Comparison of ENCODE assay signal across 8 cellular contexts in the genomic region with DNA sequence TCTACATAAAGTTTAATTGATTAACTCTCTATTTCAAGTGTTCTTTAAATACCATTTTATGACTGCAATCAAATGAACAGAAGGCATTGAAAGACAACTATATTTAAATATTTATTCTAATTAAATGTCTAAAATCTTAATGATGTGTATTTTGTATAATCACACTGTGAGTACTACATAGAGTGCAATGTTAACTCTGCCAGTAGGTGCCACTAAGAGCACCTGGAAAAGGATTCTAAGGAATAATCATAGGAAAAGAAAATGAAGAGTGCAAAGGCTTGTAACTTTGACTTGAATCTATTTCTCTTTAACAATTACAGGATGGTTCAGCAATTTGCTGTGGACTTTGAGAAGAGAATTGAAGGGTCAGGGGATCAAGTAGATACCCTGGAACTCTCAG.
DNase-seq lines count a peak whose midpoint lies in the region; ATAC-seq, FAIRE-seq and TF ChIP-seq lines count a peak whose summit lies in the region.

No MANE protein-coding gene starts in this region.

- H3K9me3 ChIP-seq in Caco-2 (no peaks in the 10 kb centered on the region), pancreas (no peaks in the 10 kb centered on the region)

- H3K4me3 ChIP-seq in Caco-2 (ENCODE audit: low read depth, low read length) = no peak overlapping the region
- no peak overlapping the region for H3K4me3 ChIP-seq in dorsolateral prefrontal cortex
- no peak overlapping the region for H3K4me3 ChIP-seq in pancreas

- no peaks in the 10 kb centered on the region for H3K9me3 Mint-ChIP-seq in Caco-2 (ENCODE audit: unreplicated experiment)

- intact Hi-C loops in Caco-2 (cut with micrococcal nuclease; ENCODE audit: unreplicated experiment) = loop anchor here (1.0 kb wide), 2 partner anchors 358 to 388 kb away; no protein-coding TSS in a partner anchor
- intact Hi-C loops in dorsolateral prefrontal cortex (cut with DNase I) = no loop called here
- intact Hi-C loops in pancreas (cut with DNase I) = no loop called here

- H3K27ac Mint-ChIP-seq in Caco-2 (ENCODE audit: unreplicated experiment) = no peak overlapping the region

- CTCF ChIA-PET in Caco-2 (lab: Charles Lee) = no interaction called here

- no peaks in the 10 kb centered on the region for H3K4me1 Mint-ChIP-seq in Caco-2 (ENCODE audit: low read depth, unreplicated experiment)

- ATAC-seq in pancreas = peak in 3 of 4 donors; percentile 49 to 62 (median 59)
- no peak for ATAC-seq in HG02885 (IDR thresholded peaks at IDR 0.05; ENCODE audit: poor library complexity, unreplicated experiment)

- POLR2A ChIA-PET in Caco-2 (lab: Charles Lee) = no interaction called here

- no peak for DNase-seq in Caco-2
- peak; percentile 59 for DNase-seq in NCI-H526 treated with DMSO at 0.1 percent for 48 hours (lab: John Stamatoyannopoulos, UW)
- DNase-seq in dorsolateral prefrontal cortex = no peak
- no peak for DNase-seq in pancreas
- no peak for DNase-seq in NCI-H146 treated with DMSO at 0.1 percent for 48 hours (lab: John Stamatoyannopoulos, UW; ENCODE audit: unreplicated experiment)
- DNase-seq in NCI-H748 treated with DMSO at 0.1 percent for 48 hours (lab: John Stamatoyannopoulos, UW) = no peak
- no peak for DNase-seq in GOT3 (lab: John Stamatoyannopoulos, UW)

- no peak overlapping the region for H3K4me3 Mint-ChIP-seq in Caco-2 (ENCODE audit: unreplicated experiment)

- peaks cover 6% of the 10 kb centered on the region for H3K27me3 Mint-ChIP-seq in Caco-2 (ENCODE audit: insufficient read depth, unreplicated experiment)

- FAIRE-seq in pancreas (lab: Jason Lieb, UNC) = peak; percentile 64

- TF ChIP-seq CTCF in Caco-2 (IDR thresholded peaks at IDR 0.05; ENCODE audit: insufficient read depth in 1 of 2, low read depth in 1 of 2, low read length in 1 of 2, severe bottlenecking in 1 of 2, unreplicated experiment in 1 of 2) (peak; percentile 37 to 46), dorsolateral prefrontal cortex (IDR thresholded peaks at IDR 0.05 in 54 of 56, conservative IDR thresholded peaks at IDR 0.05 in 2 of 56; ENCODE audit: low read depth in 1 of 56, partially characterized antibody in 56 of 56) (peak in 30 of 56 donors; percentile 10 to 47 (median 30)), pancreas (IDR thresholded peaks at IDR 0.05) (peak in 2 of 4 donors; percentile 14 to 22)

- peak overlapping the region in 2 of 59 donors; percentile 57 to 59 for H3K27ac ChIP-seq in dorsolateral prefrontal cortex
- H3K27ac ChIP-seq in pancreas = no peak overlapping the region

- no TSS peak for BruUV-seq in Caco-2 (replicated peaks; lab: Mats Ljungman, UMichigan)

- H3K36me3 ChIP-seq in Caco-2 (ENCODE audit: control insufficient read depth, insufficient read depth, low read length) = no peaks in the 10 kb centered on the region
- no peaks in the 10 kb centered on the region for H3K36me3 ChIP-seq in pancreas

- H3K36me3 Mint-ChIP-seq in Caco-2 (ENCODE audit: insufficient read depth, unreplicated experiment) = no peaks in the 10 kb centered on the region

- 0 out of 2 replicates have a peak, but pooled peaks cover 4% of the 10 kb centered on the region for H3K4me1 ChIP-seq in Caco-2
- H3K4me1 ChIP-seq in pancreas = no peaks in the 10 kb centered on the region

- no peaks in the 10 kb centered on the region for H3K27me3 ChIP-seq in Caco-2 (replicated peaks; ENCODE audit: control insufficient read depth, insufficient read depth, low read length)
- H3K27me3 ChIP-seq in dorsolateral prefrontal cortex = no peaks in the 10 kb centered on the region
- no peaks in the 10 kb centered on the region for H3K27me3 ChIP-seq in pancreas
